13 cellular contexts compared by ENCODE assay signal in genomic region chr3:123385981-123386380, GRCh38.
DNase-seq lines count a peak whose midpoint lies in the region; ATAC-seq, FAIRE-seq and TF ChIP-seq lines count a peak whose summit lies in the region.
"Had no signal": no experiment of that assay in that cellular context is flagged by ENCODE, and none has a peak within 500 bp of the region (broad histone marks: within the 10 kb centered on the region; RNA-seq: fewer than 3 reads in every experiment).

No MANE protein-coding gene starts in this region.

- no peak overlapping the region for H3K27ac Mint-ChIP-seq in MCF 10A (ENCODE audit: low read depth, unreplicated experiment)
- H3K27ac Mint-ChIP-seq: activated CD4-positive, alpha-beta T cell treated with anti-CD3 and anti-CD28 coated beads, Interleukin-2, amount 10 ng/mL, durations not matched to agents 7 days and 5 days; activated naive CD4-positive, alpha-beta T cell treated with anti-CD3 and anti-CD28 coated beads, Interleukin-2, amount 50 U/mL, for 24 hours had no signal

- H3K4me1 ChIP-seq in kidney (ENCODE audit: control insufficient read depth in 1 of 2, insufficient read depth in 1 of 2, low read depth in 1 of 2, low read length in 2 of 2): peaks cover 30 to 41% of the 10 kb centered on the region in 2 donors
- peaks cover 0 to 100% (median 76%) of the 10 kb centered on the region in 4 donors for H3K4me1 ChIP-seq in tibial artery

- no TSS peak for BruUV-seq in MCF 10A (replicated peaks; lab: Mats Ljungman, UMichigan)

- H3K27me3 ChIP-seq in tibial artery: no peaks in the 10 kb centered on the region

- no peaks in the 10 kb centered on the region for H3K36me3 Mint-ChIP-seq in MCF 10A (ENCODE audit: insufficient read depth, unreplicated experiment)
- H3K36me3 Mint-ChIP-seq: activated naive CD4-positive, alpha-beta T cell treated with anti-CD3 and anti-CD28 coated beads, Interleukin-2, amount 50 U/mL, for 24 hours had no signal

- no peak overlapping the region for H3K9ac ChIP-seq in kidney (ENCODE audit: low read length in 2 of 2)

- TF ChIP-seq CTCF in MCF 10A (IDR thresholded peaks at IDR 0.05; ENCODE audit: unreplicated experiment): no peak
- TF ChIP-seq CTCF in kidney (IDR thresholded peaks at IDR 0.05; ENCODE audit: borderline replicate concordance, extremely low read depth, insufficient read depth): no peak
- no peak for TF ChIP-seq CTCF in tibial artery (IDR thresholded peaks at IDR 0.05)

- no peak for ATAC-seq in HG02763 (IDR thresholded peaks at IDR 0.05; ENCODE audit: unreplicated experiment)
- no peak for ATAC-seq in HG03108 (IDR thresholded peaks at IDR 0.05; ENCODE audit: unreplicated experiment)

- H3K36me3 ChIP-seq in kidney (ENCODE audit: control insufficient read depth in 1 of 2, insufficient read depth in 2 of 2, low read length in 2 of 2) (no peaks in the 10 kb centered on the region), tibial artery (no peaks in the 10 kb centered on the region)

- intact Hi-C loops in MCF 10A (cut with micrococcal nuclease) (no loop called here), kidney (cut with DNase I) (no loop called here), tibial artery (cut with DNase I; ENCODE audit: low total_unique reads) (no loop called here)

- CTCF ChIA-PET in MCF 10A (lab: Yijun Ruan, JAX): interaction anchor here (0.9 kb wide), 1 partner anchor 60 kb away, joined by 3 read pairs; no protein-coding TSS in a partner anchor

- H3K9me3 Mint-ChIP-seq in MCF 10A (ENCODE audit: unreplicated experiment): no peaks in the 10 kb centered on the region
- H3K9me3 Mint-ChIP-seq: activated CD4-positive, alpha-beta T cell treated with anti-CD3 and anti-CD28 coated beads, Interleukin-2, amount 10 ng/mL, durations not matched to agents 7 days and 5 days; activated naive CD4-positive, alpha-beta T cell treated with anti-CD3 and anti-CD28 coated beads, Interleukin-2, amount 50 U/mL, for 24 hours had no signal

- no peak for FAIRE-seq in kidney (lab: Jason Lieb, UNC)
- FAIRE-seq: islet of Langerhans had no signal

- peaks cover 21% of the 10 kb centered on the region for H3K27me3 Mint-ChIP-seq in MCF 10A (ENCODE audit: insufficient read depth, unreplicated experiment)

- peak overlapping the region; percentile 33 to 62 for H3K27ac ChIP-seq in kidney (ENCODE audit: low read depth in 2 of 2, low read length in 2 of 2)
- H3K27ac ChIP-seq in tibial artery: peak overlapping the region; percentile 89 to 96

- peak; percentile 65 for DNase-seq in HT1080 (ENCODE audit: low read depth)
- peak; percentile 58 for DNase-seq in MCF 10A (ENCODE audit: unreplicated experiment)
- DNase-seq in kidney: peak; percentile 78
- peak; percentile 37 to 88 for DNase-seq in tibial artery
- DNase-seq in SW480 (ENCODE audit: low spot score): no peak
- no peak for DNase-seq in NCI-H1092 (lab: John Stamatoyannopoulos, UW)
- DNase-seq: activated CD4-positive, alpha-beta T cell treated with anti-CD3 and anti-CD28 coated beads, Interleukin-2, amount 10 ng/mL, durations not matched to agents 7 days and 5 days; GDM1; SHP77 treated with DMSO at 0.1 percent for 48 hours had no signal

- H3K4me1 Mint-ChIP-seq in MCF 10A (ENCODE audit: insufficient read depth, unreplicated experiment): no peaks in the 10 kb centered on the region
- H3K4me1 Mint-ChIP-seq: activated CD4-positive, alpha-beta T cell treated with anti-CD3 and anti-CD28 coated beads, Interleukin-2, amount 10 ng/mL, durations not matched to agents 7 days and 5 days; activated naive CD4-positive, alpha-beta T cell treated with anti-CD3 and anti-CD28 coated beads, Interleukin-2, amount 50 U/mL, for 24 hours had no signal

- H3K4me3 Mint-ChIP-seq in MCF 10A (ENCODE audit: unreplicated experiment): no peak overlapping the region
- H3K4me3 Mint-ChIP-seq: activated CD4-positive, alpha-beta T cell treated with anti-CD3 and anti-CD28 coated beads, Interleukin-2, amount 10 ng/mL, durations not matched to agents 7 days and 5 days; activated naive CD4-positive, alpha-beta T cell treated with anti-CD3 and anti-CD28 coated beads, Interleukin-2, amount 50 U/mL, for 24 hours had no signal

- POLR2A ChIA-PET in MCF 10A (lab: Yijun Ruan, JAX): no interaction called here

- H3K9me3 ChIP-seq in kidney (ENCODE audit: control insufficient read depth in 1 of 2, low read length in 2 of 2) (no peaks in the 10 kb centered on the region), tibial artery (no peaks in the 10 kb centered on the region)

- H3K4me3 ChIP-seq in kidney (ENCODE audit: low read length in 2 of 2) (no peak overlapping the region), tibial artery (no peak overlapping the region)

Comparison
In these comparisons a context has a peak if more than half of its experiments do, and no peak if none do; other contexts are left out.
1. DNase-seq: peak in HT1080 (single experiment), MCF 10A (single experiment), kidney (single experiment) and tibial artery (2 of 2); none in SW480 (single experiment) and NCI-H1092 (single experiment).